Comparison of ENCODE assay signal across 33 cellular contexts in genomic region chr7:1312098-1313070, GRCh38.
DNase-seq lines count a peak whose midpoint lies in the region; ATAC-seq, FAIRE-seq and TF ChIP-seq lines count a peak whose summit lies in the region.
"Had no signal": no experiment of that assay in that cellular context is flagged by ENCODE, and none has a peak within 500 bp of the region (broad histone marks: within the 10 kb centered on the region; RNA-seq: fewer than 3 reads in every experiment).

No MANE protein-coding gene starts in this region.

- H3K9me3 Mint-ChIP-seq in natural killer cell treated with Interleukin-12 subunit alpha and Interleukin-12 subunit beta and Interleukin-15 and Interleukin-18, amount 100 ng/mL, for 72 hours = no peaks in the 10 kb centered on the region
- H3K9me3 Mint-ChIP-seq in natural killer cell = no peaks in the 10 kb centered on the region
- peaks cover 4% of the 10 kb centered on the region for H3K9me3 Mint-ChIP-seq in endothelial cell (ENCODE audit: unreplicated experiment)
- H3K9me3 Mint-ChIP-seq: activated CD4-positive, alpha-beta memory T cell treated with anti-CD3 and anti-CD28 coated beads for 36 hours; activated T-cell treated with anti-CD3 and anti-CD28 coated beads, Interleukin-2, amount 50 U/mL, for 72 hours; neural progenitor cell had no signal

- H4K20me1 ChIP-seq in HepG2 (ENCODE audit: insufficient read depth, low read length) = no peaks in the 10 kb centered on the region

- H3K36me3 Mint-ChIP-seq in natural killer cell treated with Interleukin-12 subunit alpha and Interleukin-12 subunit beta and Interleukin-15 and Interleukin-18, amount 100 ng/mL, for 72 hours = no peaks in the 10 kb centered on the region
- no peaks in the 10 kb centered on the region for H3K36me3 Mint-ChIP-seq in natural killer cell
- no peaks in the 10 kb centered on the region for H3K36me3 Mint-ChIP-seq in endothelial cell (ENCODE audit: low read depth, unreplicated experiment)
- H3K36me3 Mint-ChIP-seq: activated CD4-positive, alpha-beta memory T cell treated with anti-CD3 and anti-CD28 coated beads for 36 hours; brain; neural progenitor cell had no signal

- H3K4me3 ChIP-seq in WERI-Rb-1 (ENCODE audit: low read depth, low read length) = no peak overlapping the region
- no peak overlapping the region for H3K4me3 ChIP-seq in HepG2 (replicated peaks in 1 of 3; ENCODE audit: insufficient read depth in 1 of 3, low read depth in 2 of 3, low read length in 3 of 3)
- H3K4me3 ChIP-seq: dorsolateral prefrontal cortex, gastroesophageal sphincter, hepatocyte, neural progenitor cell, smooth muscle cell, stomach, thyroid gland, vagina had no signal

- H3K4me2 ChIP-seq in HepG2 (ENCODE audit: low read depth, low read length) = no peak overlapping the region
- H3K4me2 ChIP-seq: hepatocyte, neural progenitor cell, smooth muscle cell had no signal

- H3K4me1 Mint-ChIP-seq in natural killer cell treated with Interleukin-12 subunit alpha and Interleukin-12 subunit beta and Interleukin-15 and Interleukin-18, amount 100 ng/mL, for 72 hours (ENCODE audit: low read depth in 2 of 2) = peaks cover 0 to 3% of the 10 kb centered on the region in 2 donors
- H3K4me1 Mint-ChIP-seq in natural killer cell (no peaks in the 10 kb centered on the region), endothelial cell (ENCODE audit: unreplicated experiment) (no peaks in the 10 kb centered on the region)
- H3K4me1 Mint-ChIP-seq: B cell, neural progenitor cell, T-helper 17 cell had no signal

- peak overlapping the region; percentile 72 for H3K27ac ChIP-seq in WERI-Rb-1
- H3K27ac ChIP-seq in HepG2 (ENCODE audit: extremely low read length, insufficient read depth, low read length) = no peak overlapping the region
- H3K27ac ChIP-seq: gastroesophageal sphincter, hepatocyte, neural progenitor cell, parathyroid adenoma, RWPE1, stomach, thyroid gland, vagina had no signal

- CTCF ChIA-PET in HepG2 (lab: Yijun Ruan, JAX; ENCODE audit: low intra/inter-chr PET ratio, low total read pairs) = no interaction called here

- TF ChIP-seq EP300 in HepG2 (IDR thresholded peaks at IDR 0.05; ENCODE audit: low read depth in 2 of 2, low read length in 2 of 2) = no peak
- TF ChIP-seq EP300 in HepG2 (CRISPR knock-in tag; IDR thresholded peaks at IDR 0.05; ENCODE audit: borderline replicate concordance) = no peak

- H3K4me3 Mint-ChIP-seq in natural killer cell treated with Interleukin-12 subunit alpha and Interleukin-12 subunit beta and Interleukin-15 and Interleukin-18, amount 100 ng/mL, for 72 hours = no peak overlapping the region
- H3K4me3 Mint-ChIP-seq in natural killer cell = no peak overlapping the region
- H3K4me3 Mint-ChIP-seq in endothelial cell (ENCODE audit: unreplicated experiment) = no peak overlapping the region
- H3K4me3 Mint-ChIP-seq: activated CD4-positive, alpha-beta memory T cell treated with anti-CD3 and anti-CD28 coated beads for 36 hours; activated T-cell treated with anti-CD3 and anti-CD28 coated beads, Interleukin-2, amount 50 U/mL, for 72 hours; B cell; brain; neural progenitor cell; T-helper 17 cell had no signal

- POLR2A ChIA-PET in HepG2 (lab: Yijun Ruan, JAX) = no interaction called here

- peak; percentile 59 for DNase-seq in natural killer cell treated with Interleukin-12 subunit alpha and Interleukin-12 subunit beta and Interleukin-15 and Interleukin-18, amount 100 ng/mL, for 72 hours (ENCODE audit: low spot score)
- DNase-seq in natural killer cell = no peak
- DNase-seq in WERI-Rb-1 = peak; percentile 8
- DNase-seq in HepG2 (ENCODE audit: low spot score) = no peak
- DNase-seq in NCI-H524 treated with DMSO at 0.1 percent for 48 hours (lab: John Stamatoyannopoulos, UW) = no peak
- DNase-seq in amniotic stem cell (lab: John Stamatoyannopoulos, UW) = no peak
- no peak for DNase-seq in endothelial cell (ENCODE audit: low spot score)
- no peak for DNase-seq in stimulated activated naive CD8-positive, alpha-beta T cell treated with anti-CD3 and anti-CD28 coated beads, Interleukin-15, Interleukin-2, amounts not matched to agents 100 U/mL and 50 U/mL, for 24 hours
- DNase-seq: activated CD4-positive, alpha-beta memory T cell treated with anti-CD3 and anti-CD28 coated beads for 36 hours; activated T-cell treated with anti-CD3 and anti-CD28 coated beads, Interleukin-2, amount 50 U/mL, for 72 hours; DMS153; IMR-90; NCI-H1092; NCI-H1694 treated with DMSO at 0.1 percent for 48 hours; NCI-H446 treated with DMSO at 0.1 percent for 48 hours; stimulated activated CD4-positive, alpha-beta T cell treated with anti-CD3 and anti-CD28 coated beads, Interleukin-1b, Interleukin-23, amount 100 ng/mL, for 48 hours; stomach; T-helper 17 cell; thyroid gland had no signal

- H3K36me3 ChIP-seq in WERI-Rb-1 (no peaks in the 10 kb centered on the region), HepG2 (replicated peaks in 1 of 2; ENCODE audit: control insufficient read depth in 1 of 2, insufficient read depth in 2 of 2, low read length in 2 of 2) (no peaks in the 10 kb centered on the region)
- H3K36me3 ChIP-seq: gastroesophageal sphincter, neural progenitor cell, stomach, thyroid gland, vagina had no signal

- no peak overlapping the region for H3K9ac ChIP-seq in HepG2 (ENCODE audit: insufficient read depth, low read depth, low read length)
- H3K9ac ChIP-seq: neural progenitor cell, parathyroid adenoma had no signal

- peaks cover 4% of the 10 kb centered on the region for H3K9me3 ChIP-seq in WERI-Rb-1 (ENCODE audit: severe bottlenecking)
- no peaks in the 10 kb centered on the region for H3K9me3 ChIP-seq in HepG2 (ENCODE audit: low read length)
- H3K9me3 ChIP-seq: thyroid gland, vagina had no signal

- H3K4me1 ChIP-seq in HepG2 (ENCODE audit: insufficient read depth, low read length) = no peaks in the 10 kb centered on the region
- H3K4me1 ChIP-seq: gastroesophageal sphincter, neural progenitor cell, parathyroid adenoma, stomach, thyroid gland, vagina had no signal

- H2AFZ ChIP-seq in HepG2 (ENCODE audit: low read length) = no peak overlapping the region
- H2AFZ ChIP-seq: hepatocyte, neural progenitor cell, parathyroid adenoma had no signal

- intact Hi-C loops in natural killer cell (cut with micrococcal nuclease) (no loop called here), HepG2 (cut with micrococcal nuclease; ENCODE audit: unreplicated experiment) (no loop called here)

- ATAC-seq in natural killer cell treated with Interleukin-12 subunit alpha and Interleukin-12 subunit beta and Interleukin-15 and Interleukin-18, amount 100 ng/mL, for 72 hours = no peak
- ATAC-seq in natural killer cell = no peak
- ATAC-seq in HepG2 = no peak
- no peak for ATAC-seq in stimulated activated naive CD8-positive, alpha-beta T cell treated with anti-CD3 and anti-CD28 coated beads, Interleukin-15, Interleukin-2, amounts not matched to agents 100 U/mL and 50 U/mL, for 24 hours
- ATAC-seq: activated CD4-positive, CD25-positive, alpha-beta regulatory T cell treated with anti-CD3 and anti-CD28 coated beads, Interleukin-2, amount 50 U/mL, for 24 hours; activated T-cell treated with anti-CD3 and anti-CD28 coated beads, Interleukin-2, amount 50 U/mL, for 72 hours; gastroesophageal sphincter; T-helper 17 cell had no signal

- no peaks in the 10 kb centered on the region for H3K27me3 Mint-ChIP-seq in natural killer cell treated with Interleukin-12 subunit alpha and Interleukin-12 subunit beta and Interleukin-15 and Interleukin-18, amount 100 ng/mL, for 72 hours
- H3K27me3 Mint-ChIP-seq in natural killer cell (ENCODE audit: low read depth in 2 of 2) = no peaks in the 10 kb centered on the region
- H3K27me3 Mint-ChIP-seq in endothelial cell (ENCODE audit: unreplicated experiment) = no peaks in the 10 kb centered on the region
- H3K27me3 Mint-ChIP-seq: activated CD4-positive, alpha-beta memory T cell treated with anti-CD3 and anti-CD28 coated beads for 36 hours had no signal

- 23% methylated on average over 8 of the region's 34 CpGs for WGBS in HepG2 (ENCODE audit: low lambda C conversion rate)

- BruUV-seq in HepG2 (replicated peaks; lab: Mats Ljungman, UMichigan) = no TSS peak

- no peaks in the 10 kb centered on the region for H3K79me2 ChIP-seq in HepG2 (ENCODE audit: insufficient read depth, low read length)
- H3K79me2 ChIP-seq: hepatocyte, parathyroid adenoma had no signal

- no peak overlapping the region for H3K27ac Mint-ChIP-seq in natural killer cell treated with Interleukin-12 subunit alpha and Interleukin-12 subunit beta and Interleukin-15 and Interleukin-18, amount 100 ng/mL, for 72 hours
- H3K27ac Mint-ChIP-seq in natural killer cell (no peak overlapping the region), endothelial cell (ENCODE audit: unreplicated experiment) (no peak overlapping the region)
- H3K27ac Mint-ChIP-seq: activated CD4-positive, alpha-beta memory T cell treated with anti-CD3 and anti-CD28 coated beads for 36 hours; activated T-cell treated with anti-CD3 and anti-CD28 coated beads, Interleukin-2, amount 50 U/mL, for 72 hours; B cell; brain; neural progenitor cell; T-helper 17 cell had no signal

- FAIRE-seq in HepG2 (lab: Jason Lieb, UNC) = no peak
- FAIRE-seq: endothelial cell of umbilical vein, G401.6, TTC549 had no signal

- in situ Hi-C loops in HepG2 (cut with HindIII; ENCODE audit: extremely low pct_ligation_motif_present, low pct_unique_long_range_greater_than_20kb) = no loop called here

- H3K27me3 ChIP-seq in WERI-Rb-1 (ENCODE audit: insufficient read depth, low read depth, severe bottlenecking) = no peaks in the 10 kb centered on the region
- H3K27me3 ChIP-seq in HepG2 (ENCODE audit: control insufficient read depth in 1 of 2, insufficient read depth in 2 of 2, low read length in 2 of 2) = peaks cover 3 to 38% of the 10 kb centered on the region in 2 experiments; a peak in 4 of 5 replicates
- H3K27me3 ChIP-seq: hepatocyte, neural progenitor cell, thyroid gland, vagina had no signal

- TF ChIP-seq CTCF in natural killer cell (IDR thresholded peaks at IDR 0.05) (no peak), WERI-Rb-1 (IDR thresholded peaks at IDR 0.05; ENCODE audit: low read depth, low read length) (no peak), HepG2 (CRISPR knock-in tag; IDR thresholded peaks at IDR 0.05) (no peak), endothelial cell (IDR thresholded peaks at IDR 0.05; ENCODE audit: unreplicated experiment) (no peak)

- TF ChIP-seq POLR2A in HepG2 (IDR thresholded peaks at IDR 0.05; ENCODE audit: insufficient read depth in 1 of 2, low read depth in 2 of 2, low read length in 2 of 2) = no peak

- TF ChIP-seq RAD21 in HepG2 (CRISPR knock-in tag; IDR thresholded peaks at IDR 0.05) = no peak

TF ChIP-seq in HepG2, 621 proteins besides CTCF, POLR2A, EP300 and RAD21 (continues in another document):
- TF ChIP-seq ZNF12 (CRISPR knock-in tag; IDR thresholded peaks at IDR 0.05) = peak; percentile 56; the same call in 1 of the 2 replicates

Comparison
In these comparisons a context has a peak if more than half of its experiments do, and no peak if none do; other contexts are left out.
1. DNase-seq: peak in natural killer cell treated with Interleukin-12 subunit alpha and Interleukin-12 subunit beta and Interleukin-15 and Interleukin-18, amount 100 ng/mL, for 72 hours (single experiment) and WERI-Rb-1 (single experiment); none in natural killer cell (single experiment), HepG2 (single experiment), NCI-H524 treated with DMSO at 0.1 percent for 48 hours (single experiment), amniotic stem cell (single experiment), endothelial cell (single experiment) and stimulated activated naive CD8-positive, alpha-beta T cell treated with anti-CD3 and anti-CD28 coated beads, Interleukin-15, Interleukin-2, amounts not matched to agents 100 U/mL and 50 U/mL, for 24 hours (single experiment).